ENCODE assay signal across 8 cellular contexts in genomic region chr1:113391643-113392271, GRCh38.
DNase-seq lines count a peak whose midpoint lies in the region; ATAC-seq and TF ChIP-seq lines count a peak whose summit lies in the region.

No MANE protein-coding gene starts in this region.

- peaks cover 1% of the 10 kb centered on the region for H3K27me3 Mint-ChIP-seq in activated naive CD4-positive, alpha-beta T cell treated with anti-CD3 and anti-CD28 coated beads, Interleukin-2, amount 50 U/mL, for 24 hours

- peak overlapping the region; percentile 20 for H3K27ac Mint-ChIP-seq in activated naive CD4-positive, alpha-beta T cell treated with anti-CD3 and anti-CD28 coated beads, Interleukin-2, amount 50 U/mL, for 24 hours

- H3K4me3 ChIP-seq in NB4 (ENCODE audit: low read depth, low read length) (peak overlapping the region; percentile 56), iPS-20b (ENCODE audit: low read length) (peak overlapping the region; percentile 88)

- H3K4me3 Mint-ChIP-seq in activated naive CD4-positive, alpha-beta T cell treated with anti-CD3 and anti-CD28 coated beads, Interleukin-2, amount 50 U/mL, for 24 hours = peak overlapping the region; percentile 75

- no peaks in the 10 kb centered on the region for H3K36me3 ChIP-seq in iPS-20b (ENCODE audit: insufficient read depth, low read depth, low read length)

- peaks cover 29% of the 10 kb centered on the region for H3K4me1 Mint-ChIP-seq in activated naive CD4-positive, alpha-beta T cell treated with anti-CD3 and anti-CD28 coated beads, Interleukin-2, amount 50 U/mL, for 24 hours

- TF ChIP-seq POLR2A in NB4 (IDR thresholded peaks at IDR 0.05; ENCODE audit: extremely low read depth, insufficient read length) = no peak

- H3K27me3 ChIP-seq in iPS-20b (ENCODE audit: insufficient read depth, low read length) = peaks cover 17% of the 10 kb centered on the region

- H3K9ac ChIP-seq in iPS-20b (ENCODE audit: low read depth, low read length) = peak overlapping the region; percentile 71; the same call in 1 of the 2 replicates

- peaks cover 4% of the 10 kb centered on the region for H3K9me3 Mint-ChIP-seq in activated naive CD4-positive, alpha-beta T cell treated with anti-CD3 and anti-CD28 coated beads, Interleukin-2, amount 50 U/mL, for 24 hours

- peaks cover 9% of the 10 kb centered on the region for H3K4me1 ChIP-seq in iPS-20b (ENCODE audit: insufficient read depth, low read length)

- H3K9me3 ChIP-seq in iPS-20b (ENCODE audit: insufficient read depth, low read depth, low read length) = no peaks in the 10 kb centered on the region

- ATAC-seq in GM21423 (IDR thresholded peaks at IDR 0.05; ENCODE audit: unreplicated experiment) = no peak

- TF ChIP-seq CTCF in NB4 (IDR thresholded peaks at IDR 0.05; ENCODE audit: low read depth, low read length) = no peak

- H3K36me3 Mint-ChIP-seq in activated naive CD4-positive, alpha-beta T cell treated with anti-CD3 and anti-CD28 coated beads, Interleukin-2, amount 50 U/mL, for 24 hours = no peaks in the 10 kb centered on the region

- peak; percentile 82 for DNase-seq in DMS53 (lab: John Stamatoyannopoulos, UW)
- DNase-seq in NB4 (ENCODE audit: low read depth) = peak; percentile 9
- DNase-seq in stimulated activated CD8-positive, alpha-beta memory T cell treated with anti-CD3 and anti-CD28 coated beads, Interleukin-4, amount 100 ng/mL, for 48 hours = peak; percentile 28
- DNase-seq in SIG-M5 (lab: John Stamatoyannopoulos, UW) = no peak
- no peak for DNase-seq in AML-193 (lab: John Stamatoyannopoulos, UW)

- no peak overlapping the region for H3K27ac ChIP-seq in iPS-20b (ENCODE audit: low read length)

Comparison
In these comparisons a context has a peak if more than half of its experiments do, and no peak if none do; other contexts are left out.
1. DNase-seq: peak in DMS53 (single experiment), NB4 (single experiment) and stimulated activated CD8-positive, alpha-beta memory T cell treated with anti-CD3 and anti-CD28 coated beads, Interleukin-4, amount 100 ng/mL, for 48 hours (single experiment); none in SIG-M5 (single experiment) and AML-193 (0 of 2).